15 cellular contexts compared by ENCODE assay signal in genomic region chr21:34970566-34970965, GRCh38.
"Had no signal": no experiment of that assay in that cellular context is flagged by ENCODE, and none has a peak within 500 bp of the region (broad histone marks: within the 10 kb centered on the region; RNA-seq: fewer than 3 reads in every experiment).

No MANE protein-coding gene starts in this region.

- H3K27me3 ChIP-seq: colonic mucosa, right lobe of liver, spleen, tibial artery had no signal

- DNase-seq: activated CD4-positive, alpha-beta T cell treated with anti-CD3 and anti-CD28 coated beads, Interleukin-2, amount 50 U/mL, for 48 hours; activated T-cell treated with anti-CD3 and anti-CD28 coated beads, Interleukin-2, amount 50 U/mL, for 4 hours; colonic mucosa; islet precursor cell; midbrain; psoas muscle; right lobe of liver; spleen; SW 1271; T1000; tibial artery had no signal

- H3K9me3 ChIP-seq: colonic mucosa, psoas muscle, right lobe of liver, spleen, tibial artery had no signal

- H3K4me3 ChIP-seq: colonic mucosa, lung, psoas muscle, right lobe of liver, spleen, tibial artery had no signal

- H3K27ac ChIP-seq: colonic mucosa, psoas muscle, right lobe of liver, tibial artery had no signal

- H3K4me1 ChIP-seq: colonic mucosa, psoas muscle, tibial artery had no signal

- H3K4me3 Mint-ChIP-seq: neural crest cell had no signal

- ATAC-seq: activated CD4-positive, CD25-positive, alpha-beta regulatory T cell treated with anti-CD3 and anti-CD28 coated beads, Interleukin-2, amount 50 U/mL, for 24 hours; activated T-cell treated with anti-CD3 and anti-CD28 coated beads, Interleukin-2, amount 50 U/mL, for 4 hours; esophagus mucosa; psoas muscle; right lobe of liver had no signal

- H3K36me3 ChIP-seq: colonic mucosa, right lobe of liver, tibial artery had no signal

- H3K9me3 Mint-ChIP-seq: activated T-cell treated with anti-CD3 and anti-CD28 coated beads, Interleukin-2, amount 50 U/mL, for 4 hours; neural crest cell had no signal
